ENCODE assay signal across 9 cellular contexts in genomic region chr22:36853407-36854099, GRCh38. TPM values are rescaled to one million over a fixed set of nuclear protein-coding genes. Genes with fewer than 3 reads are reported as not detected.
DNase-seq lines count a peak whose midpoint lies in the region; ATAC-seq, FAIRE-seq and TF ChIP-seq lines count a peak whose summit lies in the region.
"Had no signal": no experiment of that assay in that cellular context is flagged by ENCODE, and none has a peak within 500 bp of the region (broad histone marks: within the 10 kb centered on the region; RNA-seq: fewer than 3 reads in every experiment).

No MANE protein-coding gene starts in this region.

- H3K4me3 ChIP-seq in DND-41 (ENCODE audit: low read depth in 1 of 2, low read length in 2 of 2) (no peak overlapping the region), keratinocyte (ENCODE audit: control insufficient read depth in 2 of 3, extremely low read depth in 1 of 3, insufficient read depth in 2 of 3, low read depth in 1 of 3, low read length in 3 of 3) (no peak overlapping the region)
- H3K4me3 ChIP-seq in Jurkat, Clone E6-1 (ENCODE audit: low read length): no peak overlapping the region

- DNase-seq in DND-41 (peak; percentile 81), T-helper 22 cell (ENCODE audit: low read depth) (peak; percentile 65), amniotic epithelial cell (ENCODE audit: low read depth) (peak; percentile 41), keratinocyte (ENCODE audit: low read depth, low spot score) (no peak), middle frontal gyrus (ENCODE audit: extremely low spot score, low spot score) (no peak)
- peak; percentile 69 for DNase-seq in Jurkat, Clone E6-1 (ENCODE audit: low read depth, low spot score)
- peak; percentile 92 to 93 for DNase-seq in stimulated activated CD4-positive, alpha-beta T cell treated with anti-CD3 and anti-CD28 coated beads, Interleukin-2, amount 100 ng/mL, for 48 hours

- H2AFZ ChIP-seq in DND-41 (ENCODE audit: low read depth, low read length) (peak overlapping the region; percentile 80), keratinocyte (ENCODE audit: control insufficient read depth, low read length) (no peak overlapping the region)

- H3K4me1 ChIP-seq in DND-41 (ENCODE audit: insufficient read depth, low read length): peaks cover 6% of the 10 kb centered on the region; the same call in 1 of the 2 replicates
- H3K4me1 ChIP-seq in keratinocyte (ENCODE audit: control insufficient read depth, extremely low read depth, insufficient read depth, low read length): peaks cover 3% of the 10 kb centered on the region

- TF ChIP-seq CTCF in DND-41 (IDR thresholded peaks at IDR 0.05; ENCODE audit: borderline replicate concordance, extremely low read depth, low read length, poor library complexity, severe bottlenecking): peak; percentile 85
- TF ChIP-seq CTCF in keratinocyte (optimal IDR thresholded peaks at IDR 0.05 in 1 of 3, IDR thresholded peaks at IDR 0.05 in 1 of 3, conservative IDR thresholded peaks at IDR 0.05 in 1 of 3; ENCODE audit: extremely low read depth in 1 of 3, insufficient read depth in 2 of 3, low read length in 3 of 3): peak; percentile 65 to 82 (median 72)

- H3K27me3 ChIP-seq in DND-41 (ENCODE audit: insufficient read depth, low read length, poor library complexity) (peaks cover 8% of the 10 kb centered on the region), keratinocyte (ENCODE audit: control insufficient read depth, extremely low read depth, insufficient read depth, low read length) (peaks cover 13% of the 10 kb centered on the region)

- H3K27ac ChIP-seq in DND-41 (ENCODE audit: low read length) (no peak overlapping the region), keratinocyte (ENCODE audit: control insufficient read depth, insufficient read depth, low read length) (no peak overlapping the region)
- H3K27ac ChIP-seq: epithelial cell of prostate had no signal

- dilution Hi-C loops in keratinocyte (cut with MboI; ENCODE audit: extremely low pct_ligation_motif_present, low sequenced_read_pairs): no loop called here

- no peak overlapping the region for H3K4me2 ChIP-seq in DND-41 (ENCODE audit: insufficient read depth, low read length)
- H3K4me2 ChIP-seq in keratinocyte (ENCODE audit: control insufficient read depth, extremely low read depth, insufficient read depth, low read depth, low read length): no peak overlapping the region

- H4K20me1 ChIP-seq in DND-41 (ENCODE audit: insufficient read depth, low read length) (no peaks in the 10 kb centered on the region), keratinocyte (ENCODE audit: control insufficient read depth, extremely low read depth, insufficient read depth, low read length) (no peaks in the 10 kb centered on the region)

- H3K9me3 ChIP-seq in DND-41 (ENCODE audit: insufficient read depth, low read length, severe bottlenecking) (no peaks in the 10 kb centered on the region), keratinocyte (ENCODE audit: control insufficient read depth, low read depth, low read length) (no peaks in the 10 kb centered on the region)

- no peaks in the 10 kb centered on the region for H3K36me3 ChIP-seq in DND-41 (ENCODE audit: insufficient read depth, low read length)
- H3K36me3 ChIP-seq in keratinocyte (ENCODE audit: control insufficient read depth in 2 of 2, extremely low read depth in 1 of 2, insufficient read depth in 2 of 2, low read length in 2 of 2): no peaks in the 10 kb centered on the region

- H3K9ac ChIP-seq in DND-41 (ENCODE audit: low read depth, low read length): no peak overlapping the region
- H3K9ac ChIP-seq in keratinocyte (ENCODE audit: control insufficient read depth, extremely low read depth, insufficient read depth, low read length): no peak overlapping the region

- no peaks in the 10 kb centered on the region for H3K9me1 ChIP-seq in keratinocyte (ENCODE audit: control insufficient read depth, extremely low read depth, insufficient read depth, low read length)

- ATAC-seq in DND-41 (ENCODE audit: insufficient read depth, low read depth) (peak; percentile 62), GM18907 (IDR thresholded peaks at IDR 0.05; ENCODE audit: unreplicated experiment) (no peak)

- FAIRE-seq in keratinocyte (lab: Jason Lieb, UNC): no peak

- no peaks in the 10 kb centered on the region for H3K79me2 ChIP-seq in DND-41 (ENCODE audit: insufficient read depth, low read length)
- no peaks in the 10 kb centered on the region for H3K79me2 ChIP-seq in keratinocyte (ENCODE audit: control insufficient read depth, insufficient read depth, low read length)

RNA-seq across cellular contexts. Expression of gene NCF4, which starts 7.3 kb away (rescaled TPM):
- polyA plus RNA-seq in Jurkat, Clone E6-1 (2012; ENCODE audit: insufficient read depth, insufficient read length): not detected
- polyA plus RNA-seq in keratinocyte: 0.37 to 0.42 TPM in 2 of 3 replicates, not detected in the other
- polyA plus RNA-seq in keratinocyte (2011; ENCODE audit: low read depth): 0.89 TPM
- 0.05 and 0.10 TPM in 2 replicates for polyA plus RNA-seq in keratinocyte (2011; cell fraction: cytosol; rRNA removed)
- 0.10 and 0.31 TPM in 2 replicates for polyA plus RNA-seq in keratinocyte (2011; cell fraction: nucleus; rRNA removed)
- 0.13 and 0.42 TPM in 2 replicates for polyA plus RNA-seq in keratinocyte (2012; ENCODE audit: low replicate concordance)
- polyA minus RNA-seq in keratinocyte: 0.20 TPM in 1 of 3 replicates, not detected in the others
- not detected for polyA minus RNA-seq in keratinocyte (2011; cell fraction: cytosol; rRNA and poly(A)+ RNA removed)
- not detected in 2 replicates for polyA minus RNA-seq in keratinocyte (2011; cell fraction: nucleus; rRNA and poly(A)+ RNA removed)

RNA-seq across cellular contexts. Expression of gene PVALB, which starts 36.7 kb away (rescaled TPM):
- not detected for polyA plus RNA-seq in Jurkat, Clone E6-1 (2012; ENCODE audit: insufficient read depth, insufficient read length)
- not detected in 3 replicates for polyA plus RNA-seq in keratinocyte
- not detected for polyA plus RNA-seq in keratinocyte (2011; ENCODE audit: low read depth)
- not detected in 2 replicates for polyA plus RNA-seq in keratinocyte (2011; cell fraction: cytosol; rRNA removed)
- polyA plus RNA-seq in keratinocyte (2011; cell fraction: nucleus; rRNA removed): not detected in 2 replicates
- polyA plus RNA-seq in keratinocyte (2012; ENCODE audit: low replicate concordance): not detected in 2 replicates
- not detected in 3 replicates for polyA minus RNA-seq in keratinocyte
- polyA minus RNA-seq in keratinocyte (2011; cell fraction: cytosol; rRNA and poly(A)+ RNA removed): not detected
- not detected in 2 replicates for polyA minus RNA-seq in keratinocyte (2011; cell fraction: nucleus; rRNA and poly(A)+ RNA removed)

RNA-seq across cellular contexts. Expression of gene CSF2RB, which starts 59.9 kb away (rescaled TPM):
- polyA plus RNA-seq in Jurkat, Clone E6-1 (2012; ENCODE audit: insufficient read depth, insufficient read length): not detected
- polyA plus RNA-seq in keratinocyte: 0.02 to 0.08 TPM (median 0.08 TPM) in 3 replicates
- polyA plus RNA-seq in keratinocyte (2011; ENCODE audit: low read depth): 0.11 TPM
- 0.07 TPM in 1 of 2 replicates, not detected in the other for polyA plus RNA-seq in keratinocyte (2011; cell fraction: cytosol; rRNA removed)
- 0.11 and 0.15 TPM in 2 replicates for polyA plus RNA-seq in keratinocyte (2011; cell fraction: nucleus; rRNA removed)
- 0.62 TPM in 1 of 2 replicates, not detected in the other for polyA plus RNA-seq in keratinocyte (2012; ENCODE audit: low replicate concordance)
- polyA minus RNA-seq in keratinocyte: 0.10 to 0.20 TPM in 2 of 3 replicates, not detected in the other
- not detected for polyA minus RNA-seq in keratinocyte (2011; cell fraction: cytosol; rRNA and poly(A)+ RNA removed)
- 0.16 and 0.32 TPM in 2 replicates for polyA minus RNA-seq in keratinocyte (2011; cell fraction: nucleus; rRNA and poly(A)+ RNA removed)

Comparison
In these comparisons a context has a peak if more than half of its experiments do, and no peak if none do; other contexts are left out.
1. DNase-seq: peak in DND-41 (single experiment), Jurkat, Clone E6-1 (single experiment), T-helper 22 cell (single experiment), amniotic epithelial cell (single experiment) and stimulated activated CD4-positive, alpha-beta T cell treated with anti-CD3 and anti-CD28 coated beads, Interleukin-2, amount 100 ng/mL, for 48 hours (2 of 2); none in keratinocyte (single experiment) and middle frontal gyrus (single experiment).